16 cellular contexts compared by ENCODE assay signal in the genomic region with DNA sequence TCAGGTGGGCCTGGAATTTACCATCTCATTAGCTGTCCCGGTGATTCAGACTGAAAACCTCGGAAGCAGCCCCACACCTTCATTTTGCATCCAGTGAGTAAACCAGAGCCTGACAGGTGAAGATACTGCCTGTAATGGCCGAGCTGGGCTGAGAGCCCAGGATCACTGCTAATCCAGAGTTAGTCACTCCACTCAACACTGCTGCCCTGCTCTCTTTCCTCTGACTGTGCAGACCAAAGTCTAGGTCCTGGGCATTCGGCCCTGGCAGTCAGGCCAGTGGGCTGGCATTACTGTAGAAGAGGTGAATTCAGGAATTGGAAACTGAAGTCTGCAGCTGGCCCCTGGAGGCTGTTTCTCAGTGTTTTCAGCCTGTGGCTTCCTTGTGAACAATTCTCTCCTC. TPM values are rescaled to one million over a fixed set of nuclear protein-coding genes. Genes with fewer than 3 reads are reported as not detected.
DNase-seq lines count a peak whose midpoint lies in the region; ATAC-seq, FAIRE-seq and TF ChIP-seq lines count a peak whose summit lies in the region.
"Had no signal": no experiment of that assay in that cellular context is flagged by ENCODE, and none has a peak within 500 bp of the region (broad histone marks: within the 10 kb centered on the region; RNA-seq: fewer than 3 reads in every experiment).

No MANE protein-coding gene starts in this region.

- H3K4me3 ChIP-seq in breast epithelium (no peak overlapping the region), bronchial epithelial cell (ENCODE audit: low read depth, low read length) (no peak overlapping the region)
- H3K4me3 ChIP-seq: GM12878, SJCRH30 had no signal

- H3K27me3 Mint-ChIP-seq in MCF 10A (ENCODE audit: insufficient read depth, unreplicated experiment) = no peaks in the 10 kb centered on the region
- peaks cover 0 to 5% of the 10 kb centered on the region in 2 donors for H3K27me3 Mint-ChIP-seq in stimulated activated naive B cell treated with anti-CD40 and anti-IgM and Interleukin-4, amounts not matched to agents 10 μg/mL and 1 μg/mL and 100 μg/mL, for 72 hours

- TF ChIP-seq CTCF in MCF 10A (IDR thresholded peaks at IDR 0.05; ENCODE audit: unreplicated experiment) = no peak
- no peak for TF ChIP-seq CTCF in breast epithelium (IDR thresholded peaks at IDR 0.05)
- no peak for TF ChIP-seq CTCF in bronchial epithelial cell (IDR thresholded peaks at IDR 0.05; ENCODE audit: insufficient read depth, low read length, severe bottlenecking)

- H3K36me3 ChIP-seq in breast epithelium (no peaks in the 10 kb centered on the region), bronchial epithelial cell (ENCODE audit: control insufficient read depth, insufficient read depth, low read length) (no peaks in the 10 kb centered on the region)
- H3K36me3 ChIP-seq: SJCRH30 had no signal

- H3K27ac Mint-ChIP-seq in MCF 10A (ENCODE audit: low read depth, unreplicated experiment) = no peak overlapping the region
- peak overlapping the region; percentile 37 for H3K27ac Mint-ChIP-seq in stimulated activated naive B cell treated with anti-CD40 and anti-IgM and Interleukin-4, amounts not matched to agents 10 μg/mL and 1 μg/mL and 100 μg/mL, for 72 hours
- H3K27ac Mint-ChIP-seq: endodermal cell had no signal

- CTCF ChIA-PET in MCF 10A (lab: Yijun Ruan, JAX) = interaction anchor here (0.6 to 2.1 kb wide), 3 partner anchors 312 to 475 kb away, joined by 3 to 8 read pairs (median 3); no protein-coding TSS in a partner anchor

- no peaks in the 10 kb centered on the region for H3K4me1 Mint-ChIP-seq in MCF 10A (ENCODE audit: insufficient read depth, unreplicated experiment)
- peaks cover 0 to 8% of the 10 kb centered on the region in 2 donors for H3K4me1 Mint-ChIP-seq in stimulated activated naive B cell treated with anti-CD40 and anti-IgM and Interleukin-4, amounts not matched to agents 10 μg/mL and 1 μg/mL and 100 μg/mL, for 72 hours

- no TSS peak for BruUV-seq in MCF 10A (replicated peaks; lab: Mats Ljungman, UMichigan)

- H3K9me3 Mint-ChIP-seq in MCF 10A (ENCODE audit: unreplicated experiment) = no peaks in the 10 kb centered on the region
- H3K9me3 Mint-ChIP-seq in stimulated activated naive B cell treated with anti-CD40 and anti-IgM and Interleukin-4, amounts not matched to agents 10 μg/mL and 1 μg/mL and 100 μg/mL, for 72 hours = no peaks in the 10 kb centered on the region
- H3K9me3 Mint-ChIP-seq: endodermal cell had no signal

- peak; percentile 27 for DNase-seq in MCF 10A (ENCODE audit: unreplicated experiment)
- no peak for DNase-seq in breast epithelium (ENCODE audit: low spot score in 2 of 2)
- peak; percentile 78 for DNase-seq in bronchial epithelial cell (ENCODE audit: low read depth)
- DNase-seq in kidney tubule cell (ENCODE audit: low spot score) = peak; percentile 89
- DNase-seq in stimulated activated naive B cell treated with anti-CD40 and anti-IgM and Interleukin-4, amounts not matched to agents 10 μg/mL and 1 μg/mL and 100 μg/mL, for 72 hours = no peak
- no peak for DNase-seq in activated CD4-positive, alpha-beta T cell treated with anti-CD3 and anti-CD28 coated beads, Interleukin-2, amount 50 U/mL, for 48 hours
- DNase-seq: activated CD4-positive, CD25-positive, alpha-beta regulatory T cell; activated T-cell treated with anti-CD3 and anti-CD28 coated beads, Interleukin-2, amount 50 U/mL, for 1 hour; DMS 273 treated with DMSO at 0.1 percent for 48 hours; endodermal cell; NCI-H69; SJCRH30 had no signal

- H3K9me3 ChIP-seq in breast epithelium = no peaks in the 10 kb centered on the region
- H3K9me3 ChIP-seq: SJCRH30 had no signal

- H3K4me3 Mint-ChIP-seq in MCF 10A (ENCODE audit: unreplicated experiment) = no peak overlapping the region
- H3K4me3 Mint-ChIP-seq in stimulated activated naive B cell treated with anti-CD40 and anti-IgM and Interleukin-4, amounts not matched to agents 10 μg/mL and 1 μg/mL and 100 μg/mL, for 72 hours = no peak overlapping the region
- H3K4me3 Mint-ChIP-seq: endodermal cell had no signal

- peak; percentile 89 for FAIRE-seq in bronchial epithelial cell (lab: Jason Lieb, UNC)
- FAIRE-seq: A204.1, GM12878 had no signal

- H3K36me3 Mint-ChIP-seq in MCF 10A (ENCODE audit: insufficient read depth, unreplicated experiment) = peaks cover 6% of the 10 kb centered on the region
- no peaks in the 10 kb centered on the region for H3K36me3 Mint-ChIP-seq in stimulated activated naive B cell treated with anti-CD40 and anti-IgM and Interleukin-4, amounts not matched to agents 10 μg/mL and 1 μg/mL and 100 μg/mL, for 72 hours

- no peaks in the 10 kb centered on the region for H3K27me3 ChIP-seq in breast epithelium
- no peaks in the 10 kb centered on the region for H3K27me3 ChIP-seq in bronchial epithelial cell (ENCODE audit: control insufficient read depth, insufficient read depth, low read length)
- H3K27me3 ChIP-seq: SJCRH30 had no signal

- ATAC-seq in stimulated activated naive B cell treated with anti-CD40 and anti-IgM and Interleukin-4, amounts not matched to agents 10 μg/mL and 1 μg/mL and 100 μg/mL, for 72 hours (replicated peaks) = no peak
- ATAC-seq in HG02870 (IDR thresholded peaks at IDR 0.05; ENCODE audit: unreplicated experiment) (no peak), GM21723 (IDR thresholded peaks at IDR 0.05; ENCODE audit: unreplicated experiment) (no peak)
- ATAC-seq: GM12878 had no signal

- H3K4me1 ChIP-seq in breast epithelium = no peaks in the 10 kb centered on the region
- H3K4me1 ChIP-seq: SJCRH30 had no signal

- TF ChIP-seq POLR2A in breast epithelium (IDR thresholded peaks at IDR 0.05) = no peak

- H3K27ac ChIP-seq in breast epithelium = no peak overlapping the region
- H3K27ac ChIP-seq: SJCRH30 had no signal

- POLR2A ChIA-PET in MCF 10A (lab: Yijun Ruan, JAX) = interaction anchor here (0.5 to 0.8 kb wide), 2 partner anchors 44 to 151 kb away, joined by 3 read pairs; no protein-coding TSS in a partner anchor

- intact Hi-C loops in MCF 10A (cut with micrococcal nuclease) (no loop called here), breast epithelium (cut with DNase I; ENCODE audit: low total_unique reads) (no loop called here)

RNA-seq across cellular contexts. Expression of gene TMEM17, which starts 44.3 kb away (rescaled TPM):
- total RNA-seq in MCF 10A (2022) = 2.6 and 3.1 TPM in 2 replicates
- total RNA-seq in breast epithelium = 1 to 10 TPM in 2 of 3 donors, under 1 TPM in 1; 0.33 to 3.4 (median 2.3) TPM
- total RNA-seq in bronchial epithelial cell = 1.1 and 1.2 TPM in 2 replicates

Comparison
In these comparisons a context has a peak if more than half of its experiments do, and no peak if none do; other contexts are left out.
1. DNase-seq: peak in MCF 10A (single experiment), bronchial epithelial cell (single experiment) and kidney tubule cell (single experiment); none in breast epithelium (0 of 2), stimulated activated naive B cell treated with anti-CD40 and anti-IgM and Interleukin-4, amounts not matched to agents 10 μg/mL and 1 μg/mL and 100 μg/mL, for 72 hours (single experiment) and activated CD4-positive, alpha-beta T cell treated with anti-CD3 and anti-CD28 coated beads, Interleukin-2, amount 50 U/mL, for 48 hours (0 of 2).